ENCODE assay signal across 2 cellular contexts in the genomic region with DNA sequence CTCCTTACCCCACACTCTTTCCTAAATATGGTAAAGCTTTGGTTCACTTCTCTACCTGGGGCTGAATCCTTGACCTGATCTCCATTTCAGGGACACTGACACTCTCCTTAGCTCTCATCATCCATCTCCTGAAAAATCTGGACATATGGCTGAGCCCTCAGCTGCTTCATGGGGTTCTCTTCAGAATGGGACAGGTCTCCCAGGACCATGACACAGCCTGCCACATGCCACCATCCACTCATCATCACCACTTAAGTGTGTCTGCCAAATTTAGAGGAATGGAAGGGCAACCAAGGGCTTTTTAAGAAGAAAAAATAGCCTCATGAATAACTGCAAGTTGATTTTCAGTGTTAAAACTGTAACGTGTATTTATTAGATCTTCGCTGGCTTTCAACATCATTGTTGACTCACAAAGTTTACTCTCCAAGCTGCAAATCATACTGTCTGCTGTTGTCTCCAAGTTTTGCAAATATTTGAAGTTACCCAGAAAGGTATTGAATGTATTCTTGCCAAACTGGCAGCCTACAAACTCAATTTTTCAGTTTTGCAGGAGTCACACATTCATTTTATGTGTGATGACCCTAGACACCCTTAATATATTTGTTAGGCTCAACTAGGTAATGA.
TF ChIP-seq lines count a peak whose summit lies in the region.

No MANE protein-coding gene starts in this region.

TF ChIP-seq in WTC11, 78 proteins besides CTCF, POLR2A, EP300 and RAD21:
- TF ChIP-seq IRF2 (CRISPR knock-in tag; IDR thresholded peaks at IDR 0.05; ENCODE audit: borderline replicate concordance, low read depth), result no peak
- TF ChIP-seq ZNF671 (CRISPR knock-in tag; IDR thresholded peaks at IDR 0.05), result no peak
- no peak for TF ChIP-seq ARID4B (CRISPR knock-in tag; IDR thresholded peaks at IDR 0.05; ENCODE audit: borderline replicate concordance)
- TF ChIP-seq PRRX2 (CRISPR knock-in tag; IDR thresholded peaks at IDR 0.05), result no peak
- TF ChIP-seq GABPB1 (CRISPR knock-in tag; IDR thresholded peaks at IDR 0.05), result peak; percentile 75

TF ChIP-seq in liver, 16 proteins besides CTCF, POLR2A, EP300 and RAD21:
- TF ChIP-seq, protein P1, sequence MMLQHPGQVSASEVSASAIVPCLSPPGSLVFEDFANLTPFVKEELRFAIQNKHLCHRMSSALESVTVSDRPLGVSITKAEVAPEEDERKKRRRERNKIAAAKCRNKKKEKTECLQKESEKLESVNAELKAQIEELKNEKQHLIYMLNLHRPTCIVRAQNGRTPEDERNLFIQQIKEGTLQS (IDR thresholded peaks at IDR 0.05), result no peak
- no peak for TF ChIP-seq HNF4A (conservative IDR thresholded peaks at IDR 0.05)
- peak; percentile 11 for TF ChIP-seq FOXA2 (IDR thresholded peaks at IDR 0.05)
